Comparison of ENCODE assay signal across 8 cellular contexts in genomic region chr12:55930771-55931316, GRCh38. TPM values are rescaled to one million over a fixed set of nuclear protein-coding genes. Genes with fewer than 3 reads are reported as not detected.
A peak's percentile ranks its signal among the peaks of the same experiment; 100 is the strongest.
DNase-seq lines count a peak whose midpoint lies in the region; ATAC-seq and TF ChIP-seq lines count a peak whose summit lies in the region.

Gene DGKA, plus strand, starts transcription at chr12:55931162. Its CDS starts 5,342 bp downstream, at chr12:55936504.

- peak within 1 kb of the TSS; percentile 83 for H3K27ac ChIP-seq in osteoblast (ENCODE audit: low read depth, low read length)
- H3K27ac ChIP-seq in thymus (ENCODE audit: low read depth), result peak within 1 kb of the TSS; percentile 94

- peaks cover 36% of the 10 kb centered on the region for H3K79me2 ChIP-seq in osteoblast (ENCODE audit: insufficient read depth, low read length)

- 4% methylated on average over 3 of the region's 3 CpGs for WGBS in thymus

- H3K36me3 ChIP-seq in osteoblast (ENCODE audit: insufficient read depth, low read length), result no peaks in the 10 kb centered on the region
- peaks cover 13% of the 10 kb centered on the region for H3K36me3 ChIP-seq in thymus (ENCODE audit: control insufficient read depth, insufficient read depth)

- DNase-seq in ELR (ENCODE audit: low read depth) (peak; percentile 86), HuH-7.5 (ENCODE audit: low spot score) (peak; percentile 76), SHP77 treated with DMSO at 0.1 percent for 48 hours (lab: John Stamatoyannopoulos, UW) (peak; percentile 62), foreskin fibroblast (peak; percentile 70 to 86), osteoblast (ENCODE audit: insufficient read length, low spot score, missing footprints) (peak; percentile 96)
- DNase-seq in activated gamma-delta T cell treated with anti-CD3 and anti-CD28 coated beads, Interleukin-2, amount 50 U/mL, for 16 hours (ENCODE audit: low read depth), result peak; percentile 59

- peak; percentile 65 for TF ChIP-seq CTCF in foreskin fibroblast (IDR thresholded peaks at IDR 0.05; ENCODE audit: low read depth, low read length)
- TF ChIP-seq CTCF in osteoblast (IDR thresholded peaks at IDR 0.05; ENCODE audit: extremely low read depth, low read depth, low read length), result peak; percentile 68

- no peaks in the 10 kb centered on the region for H3K27me3 ChIP-seq in osteoblast (ENCODE audit: insufficient read depth, low read length)
- H3K27me3 ChIP-seq in thymus (ENCODE audit: control insufficient read depth, insufficient read depth), result no peaks in the 10 kb centered on the region

- peaks cover 41% of the 10 kb centered on the region for H3K4me1 ChIP-seq in osteoblast (ENCODE audit: insufficient read depth, low read length)
- peaks cover 18% of the 10 kb centered on the region for H3K4me1 ChIP-seq in thymus (ENCODE audit: control insufficient read depth, insufficient read depth, low read length)

- H2AFZ ChIP-seq in osteoblast (ENCODE audit: low read length), result peak within 1 kb of the TSS; percentile 89

- H4K20me1 ChIP-seq in osteoblast (ENCODE audit: insufficient read depth, low read length), result no peaks in the 10 kb centered on the region

- no peaks in the 10 kb centered on the region for H3K9me3 ChIP-seq in osteoblast (ENCODE audit: low read depth, low read length)
- H3K9me3 ChIP-seq in thymus (ENCODE audit: control insufficient read depth), result no peaks in the 10 kb centered on the region

- peak within 1 kb of the TSS; percentile 76 to 79 for H3K4me3 ChIP-seq in foreskin fibroblast (ENCODE audit: low read depth in 1 of 2, low read length in 2 of 2)
- peak within 1 kb of the TSS; percentile 77 for H3K4me3 ChIP-seq in osteoblast (ENCODE audit: insufficient read depth, low read length)
- peak within 1 kb of the TSS; percentile 70 for H3K4me3 ChIP-seq in thymus (ENCODE audit: low read length)

- ATAC-seq in GM18519 (IDR thresholded peaks at IDR 0.05; ENCODE audit: low FRiP score, unreplicated experiment), result no peak

- H3K4me2 ChIP-seq in osteoblast (ENCODE audit: insufficient read depth, low read length), result peak within 1 kb of the TSS; percentile 89

RNA-seq across cellular contexts. Expression of gene DGKA, which starts in this region (rescaled TPM):
- 32.6 and 36.5 TPM in 2 replicates for total RNA-seq in osteoblast
- 381 TPM for polyA plus RNA-seq in thymus
